ENCODE assay signal across 17 cellular contexts in the genomic region with DNA sequence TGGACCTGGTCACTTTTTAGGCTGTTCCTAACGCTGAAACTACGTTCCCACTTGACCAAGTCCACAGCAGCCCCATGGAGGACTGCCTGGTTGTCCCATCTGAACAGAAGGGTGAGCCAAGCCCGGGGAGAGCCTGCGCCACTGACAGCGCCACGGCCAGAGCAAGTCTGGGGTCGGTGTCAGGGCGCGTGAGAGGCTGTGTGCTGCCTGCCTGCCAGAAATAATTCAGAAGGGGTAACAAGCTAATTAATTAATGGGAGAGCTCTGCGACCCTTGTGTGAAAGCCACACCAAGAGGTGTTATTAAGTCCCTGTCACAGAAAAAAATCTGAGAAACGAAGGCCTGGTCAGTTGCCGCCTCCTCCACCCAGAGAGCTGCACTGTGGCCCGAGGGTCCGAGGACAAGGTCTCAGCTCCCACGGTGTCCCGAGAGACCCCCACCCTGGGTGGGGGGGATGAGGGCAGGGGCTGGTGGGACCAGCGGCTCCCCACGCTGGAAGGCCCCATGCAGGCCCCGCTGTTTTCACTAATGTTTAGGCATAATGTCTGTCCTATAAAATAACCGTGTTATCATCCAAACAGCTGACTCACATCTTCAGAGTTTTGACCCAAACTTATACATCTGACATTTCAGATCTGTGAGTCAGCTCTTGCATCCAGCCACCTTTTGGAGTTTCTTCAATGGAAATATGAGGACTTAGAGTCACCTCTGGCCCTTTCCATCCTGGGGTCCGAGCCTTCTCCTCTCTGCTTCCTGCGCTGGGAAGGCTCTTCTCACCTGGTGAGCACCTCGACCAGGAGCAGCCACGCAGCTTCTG. TPM values are rescaled to one million over a fixed set of nuclear protein-coding genes. Genes with fewer than 3 reads are reported as not detected.
A peak's percentile ranks its signal among the peaks of the same experiment; 100 is the strongest.
DNase-seq lines count a peak whose midpoint lies in the region; ATAC-seq and TF ChIP-seq lines count a peak whose summit lies in the region.
"Had no signal": no experiment of that assay in that cellular context is flagged by ENCODE, and none has a peak within 500 bp of the region (broad histone marks: within the 10 kb centered on the region; RNA-seq: fewer than 3 reads in every experiment).

No MANE protein-coding gene starts in this region.

- no peak overlapping the region for H3K18ac ChIP-seq in mesendoderm (ENCODE audit: low read length)

- peak overlapping the region; percentile 13 for H2BK5ac ChIP-seq in mesendoderm (ENCODE audit: low read length)

- no peak overlapping the region for H3K23ac ChIP-seq in mesendoderm (ENCODE audit: low read length)

- H3K4ac ChIP-seq in mesendoderm (ENCODE audit: low read depth, low read length), result no peak overlapping the region

- H3K4me2 ChIP-seq in mesendoderm (ENCODE audit: low read length), result no peak overlapping the region
- H3K4me2 ChIP-seq: A549 had no signal

- peak; percentile 37 for DNase-seq in Right ventricle myocardium superior
- no peak for DNase-seq in right atrium auricular region (ENCODE audit: low spot score)
- DNase-seq in choroid plexus epithelial cell (ENCODE audit: low read depth), result peak; percentile 27
- DNase-seq in mesendoderm, result no peak
- no peak for DNase-seq in tibial nerve (ENCODE audit: low spot score in 2 of 2)
- no peak for DNase-seq in NCI-H1436 treated with DMSO at 0.1 percent for 48 hours (lab: John Stamatoyannopoulos, UW)
- DNase-seq in cortex of kidney (lab: John Stamatoyannopoulos, UW), result no peak
- DNase-seq in NCI-H1092 treated with DMSO at 0.1 percent for 48 hours (lab: John Stamatoyannopoulos, UW), result no peak
- DNase-seq: activated CD4-positive, CD25-positive, alpha-beta regulatory T cell treated with anti-CD3 and anti-CD28 coated beads, Interleukin-2, amount 50 U/mL, for 72 hours; lower lobe of right lung; MV-4-11; NCI-H526; stimulated activated naive B cell treated with anti-CD40 and anti-IgM and Interleukin-4, amounts not matched to agents 10 μg/mL and 1 μg/mL and 100 μg/mL, for 72 hours; tibial artery had no signal

- no peak overlapping the region for H3K4me3 ChIP-seq in right atrium auricular region
- H3K4me3 ChIP-seq in choroid plexus epithelial cell (ENCODE audit: low read depth, low read length), result no peak overlapping the region
- H3K4me3 ChIP-seq in mesendoderm (ENCODE audit: low read length), result no peak overlapping the region
- no peak overlapping the region for H3K4me3 ChIP-seq in tibial nerve
- H3K4me3 ChIP-seq: A549, lower lobe of right lung, tibial artery had no signal

- no peaks in the 10 kb centered on the region for H3K79me2 ChIP-seq in mesendoderm (ENCODE audit: control insufficient read depth, insufficient read depth, low read length)

- intact Hi-C loops in Right ventricle myocardium superior (cut with DNase I), result no loop called here

- ATAC-seq in Right ventricle myocardium superior (ENCODE audit: poor library complexity), result no peak
- ATAC-seq: A549; naive thymus-derived CD8-positive, alpha-beta T cell; stimulated activated naive B cell treated with anti-CD40 and anti-IgM and Interleukin-4, amounts not matched to agents 10 μg/mL and 1 μg/mL and 100 μg/mL, for 72 hours had no signal

- H3K79me1 ChIP-seq in mesendoderm (ENCODE audit: low read length), result no peaks in the 10 kb centered on the region

- no peak overlapping the region for H3K9ac ChIP-seq in mesendoderm (ENCODE audit: low read length)

- TF ChIP-seq EP300 in tibial nerve (IDR thresholded peaks at IDR 0.05), result no peak

- H2AK5ac ChIP-seq in mesendoderm (ENCODE audit: low read length), result no peak overlapping the region

- H3K27me3 ChIP-seq in right atrium auricular region (no peaks in the 10 kb centered on the region), mesendoderm (ENCODE audit: insufficient read depth, low read length, poor library complexity) (no peaks in the 10 kb centered on the region), tibial nerve (no peaks in the 10 kb centered on the region)

- H3K36me3 ChIP-seq in right atrium auricular region, result no peaks in the 10 kb centered on the region
- no peaks in the 10 kb centered on the region for H3K36me3 ChIP-seq in mesendoderm (ENCODE audit: control insufficient read depth, insufficient read depth, low read length)
- H3K36me3 ChIP-seq in tibial nerve, result no peaks in the 10 kb centered on the region
- H3K36me3 ChIP-seq: lower lobe of right lung, tibial artery had no signal

- no peak overlapping the region for H3K27ac ChIP-seq in right atrium auricular region
- H3K27ac ChIP-seq in mesendoderm (ENCODE audit: low read depth, low read length), result no peak overlapping the region
- no peak overlapping the region for H3K27ac ChIP-seq in tibial nerve
- H3K27ac ChIP-seq: A549, lower lobe of right lung, tibial artery had no signal

- H2BK120ac ChIP-seq in mesendoderm (ENCODE audit: low read depth, low read length), result no peak overlapping the region

- H4K8ac ChIP-seq in mesendoderm (ENCODE audit: low read depth, low read length), result no peak overlapping the region

- H3K4me1 ChIP-seq in right atrium auricular region (peaks cover 0 to 16% of the 10 kb centered on the region in 2 donors), mesendoderm (ENCODE audit: control insufficient read depth, low read depth, low read length) (no peaks in the 10 kb centered on the region), tibial nerve (no peaks in the 10 kb centered on the region)
- H3K4me1 ChIP-seq: A549, lower lobe of right lung, tibial artery had no signal

- TF ChIP-seq CTCF in right atrium auricular region (IDR thresholded peaks at IDR 0.05) (no peak), choroid plexus epithelial cell (conservative IDR thresholded peaks at IDR 0.05; ENCODE audit: low read depth, low read length) (no peak), tibial nerve (IDR thresholded peaks at IDR 0.05) (no peak)

- H3K9me3 ChIP-seq in right atrium auricular region (no peaks in the 10 kb centered on the region), tibial nerve (no peaks in the 10 kb centered on the region)
- H3K9me3 ChIP-seq: A549, lower lobe of right lung, tibial artery had no signal

- no CpG with 5 or more reads among the region's 24 CpGs for WGBS in mesendoderm (ENCODE audit: extremely low coverage, insufficient coverage, low lambda C conversion rate)
- 82 to 85% methylated on average over 22 to 24 of the region's 24 CpGs for WGBS in tibial nerve, 2 donors

- no peak overlapping the region for H2BK15ac ChIP-seq in mesendoderm (replicated peaks; ENCODE audit: low read depth)

- TF ChIP-seq POLR2A in tibial nerve (IDR thresholded peaks at IDR 0.05), result no peak

- H3K56ac ChIP-seq in mesendoderm (ENCODE audit: low read length), result peak overlapping the region; percentile 30

- H4K5ac ChIP-seq in mesendoderm (ENCODE audit: low read length), result no peak overlapping the region

RNA-seq across cellular contexts. Expression of gene DLL1, which starts 58.5 kb away (rescaled TPM):
- 18.6 TPM for total RNA-seq in Right ventricle myocardium superior
- 10 to 100 TPM; 11.2 to 22.0 TPM for total RNA-seq in right atrium auricular region
- 0.15 TPM for polyA plus RNA-seq in mesendoderm (2013, experiment 1 of 2)
- 0.11 TPM for polyA plus RNA-seq in mesendoderm (2013, experiment 2 of 2)
- 1 to 10 TPM; 3.3 to 7.9 (median 6.6) TPM for total RNA-seq in tibial nerve
- polyA plus RNA-seq: CD14-positive monocyte had no signal

Comparison
In these comparisons a context has a peak if more than half of its experiments do, and no peak if none do; other contexts are left out.
1. DNase-seq: peak in Right ventricle myocardium superior (single experiment) and choroid plexus epithelial cell (single experiment); none in right atrium auricular region (single experiment), mesendoderm (single experiment), tibial nerve (0 of 2), NCI-H1436 treated with DMSO at 0.1 percent for 48 hours (single experiment), cortex of kidney (single experiment) and NCI-H1092 treated with DMSO at 0.1 percent for 48 hours (single experiment).